ENCODE assay signal across 8 cellular contexts in the genomic region with DNA sequence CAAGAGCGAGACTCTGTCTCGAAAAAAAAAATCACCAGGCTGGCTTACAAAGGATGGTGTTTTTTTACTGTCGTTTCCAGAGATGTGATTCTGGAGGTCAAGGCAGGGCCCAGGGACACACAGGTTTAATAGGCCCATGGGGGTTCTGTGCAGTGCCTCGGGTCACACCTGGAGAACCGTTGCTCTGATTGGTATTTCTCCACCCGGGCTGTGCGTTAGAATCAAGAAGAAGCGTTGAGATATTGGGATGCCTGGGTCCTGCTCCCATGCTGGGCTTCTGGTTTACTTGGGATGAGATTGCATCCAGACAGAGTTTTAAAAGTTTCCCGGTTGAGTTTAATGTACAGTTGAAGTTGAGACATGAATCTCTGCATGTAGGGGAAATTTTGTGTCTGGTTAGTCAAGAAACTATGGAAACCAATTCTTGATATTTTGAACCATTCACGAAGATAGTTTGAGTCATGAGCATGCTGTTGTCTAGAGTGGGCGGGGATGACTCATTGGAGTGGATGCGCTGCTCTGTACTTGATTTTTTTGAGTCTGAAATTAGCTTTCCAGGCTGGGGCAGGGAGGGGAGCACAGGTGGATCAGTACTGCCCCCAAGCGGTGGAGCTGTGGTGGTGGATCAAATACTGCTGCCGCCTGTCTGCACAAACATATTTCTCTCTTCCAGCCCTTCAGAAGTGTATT. TPM values are rescaled to one million over a fixed set of nuclear protein-coding genes. Genes with fewer than 3 reads are reported as not detected.
DNase-seq lines count a peak whose midpoint lies in the region; ATAC-seq and TF ChIP-seq lines count a peak whose summit lies in the region.

No MANE protein-coding gene starts in this region.

- H3K9ac ChIP-seq in KMS-11: no peak overlapping the region

- intact Hi-C loops in activated naive CD4-positive, alpha-beta T cell treated with anti-CD3 and anti-CD28 coated beads for 36 hours (cut with micrococcal nuclease): loop anchor here (1.0 to 5.0 kb wide), 12 partner anchors 99 to 752 kb away; a partner anchor contains a TSS
- intact Hi-C loops in head of caudate nucleus (cut with DNase I) (loop anchor here (2.0 kb wide), 1 partner anchor 105 kb away; no protein-coding TSS in a partner anchor), psoas muscle (cut with DNase I) (loop anchor here (1.0 to 10.0 kb wide), 5 partner anchors 105 to 749 kb away; a partner anchor contains a TSS), uterus (cut with DNase I; ENCODE audit: low total_unique reads) (loop anchor here (10.0 kb wide), 1 partner anchor 429 kb away; a partner anchor contains a TSS)

- H3K4me1 ChIP-seq in KMS-11 (ENCODE audit: low read depth, poor library complexity, severe bottlenecking) (peaks cover 22% of the 10 kb centered on the region), SJCRH30 (peaks cover 15% of the 10 kb centered on the region), psoas muscle (peaks cover 7% of the 10 kb centered on the region), uterus (peaks cover 0 to 6% of the 10 kb centered on the region in 2 donors)

- CTCF ChIA-PET in activated naive CD4-positive, alpha-beta T cell treated with anti-CD3 and anti-CD28 coated beads for 36 hours (lab: Charles Lee): interaction anchor here (0.6 to 9.9 kb wide), 30 partner anchors 10 to 751 kb away, joined by 3 to 152 read pairs (median 4); a partner anchor contains a TSS

- H3K4me3 ChIP-seq in KMS-11 (IDR thresholded peaks at IDR 0.05; ENCODE audit: insufficient read depth, low read depth, low read length) (no peak overlapping the region), SJCRH30 (no peak overlapping the region), psoas muscle (no peak overlapping the region), uterus (no peak overlapping the region)

- H3K4me3 Mint-ChIP-seq in activated naive CD4-positive, alpha-beta T cell treated with anti-CD3 and anti-CD28 coated beads for 36 hours: no peak overlapping the region

- H3K4me2 ChIP-seq in KMS-11: peak overlapping the region; percentile 13; the same call in 1 of the 2 replicates

- H3K9me3 Mint-ChIP-seq in activated naive CD4-positive, alpha-beta T cell treated with anti-CD3 and anti-CD28 coated beads for 36 hours: no peaks in the 10 kb centered on the region

- WGBS in psoas muscle, 3 donors: 55 to 59% (median 57%) methylated on average over 14 of the region's 14 CpGs

- DNase-seq in ELR (ENCODE audit: low read depth) (peak; percentile 96), SJCRH30 (peak; percentile 86 to 93), head of caudate nucleus (peak; percentile 74 to 95 (median 88)), psoas muscle (peak; percentile 72 to 84), uterus (peak; percentile 88 to 94)
- peak; percentile 96 for DNase-seq in activated naive CD4-positive, alpha-beta T cell treated with anti-CD3 and anti-CD28 coated beads for 36 hours

- peaks cover 6% of the 10 kb centered on the region for H3K27me3 Mint-ChIP-seq in activated naive CD4-positive, alpha-beta T cell treated with anti-CD3 and anti-CD28 coated beads for 36 hours (ENCODE audit: low read depth)

- no peaks in the 10 kb centered on the region for H4K20me1 ChIP-seq in KMS-11 (ENCODE audit: insufficient read depth)

- no peaks in the 10 kb centered on the region for H3K36me3 Mint-ChIP-seq in activated naive CD4-positive, alpha-beta T cell treated with anti-CD3 and anti-CD28 coated beads for 36 hours (ENCODE audit: low read depth)

- H3K4me1 Mint-ChIP-seq in activated naive CD4-positive, alpha-beta T cell treated with anti-CD3 and anti-CD28 coated beads for 36 hours (ENCODE audit: low read depth): peaks cover 19% of the 10 kb centered on the region

- no peaks in the 10 kb centered on the region for H3K79me2 ChIP-seq in KMS-11 (ENCODE audit: insufficient read depth, low read depth)

- H3K27ac Mint-ChIP-seq in activated naive CD4-positive, alpha-beta T cell treated with anti-CD3 and anti-CD28 coated beads for 36 hours: peak overlapping the region; percentile 6

- ATAC-seq in GM21737 (IDR thresholded peaks at IDR 0.05; ENCODE audit: unreplicated experiment) (peak; percentile 69), psoas muscle (peak; percentile 72 to 79 (median 76))

- H3K9me3 ChIP-seq in SJCRH30 (replicated peaks) (no peaks in the 10 kb centered on the region), psoas muscle (no peaks in the 10 kb centered on the region), uterus (no peaks in the 10 kb centered on the region)

- no peak for TF ChIP-seq POLR2A in uterus (IDR thresholded peaks at IDR 0.05)

- H3K27me3 ChIP-seq in KMS-11 (ENCODE audit: insufficient read depth, low read depth): no peaks in the 10 kb centered on the region
- no peaks in the 10 kb centered on the region for H3K27me3 ChIP-seq in SJCRH30
- H3K27me3 ChIP-seq in psoas muscle (ENCODE audit: insufficient read depth in 3 of 3, low read length in 2 of 3): no peaks in the 10 kb centered on the region
- H3K27me3 ChIP-seq in uterus: no peaks in the 10 kb centered on the region

- H2AFZ ChIP-seq in KMS-11 (ENCODE audit: low read depth): no peak overlapping the region

- peak; percentile 89 for TF ChIP-seq CTCF in KMS-11 (conservative IDR thresholded peaks at IDR 0.05; ENCODE audit: low read depth, low read length)
- peak; percentile 87 for TF ChIP-seq CTCF in psoas muscle (IDR thresholded peaks at IDR 0.05)
- TF ChIP-seq CTCF in uterus (IDR thresholded peaks at IDR 0.05): peak; percentile 89 to 94 (median 92)

- H3K27ac ChIP-seq in KMS-11 (no peak overlapping the region), SJCRH30 (peak overlapping the region; percentile 48; the same call in 1 of the 2 replicates), psoas muscle (peak overlapping the region; percentile 58), uterus (peak overlapping the region; percentile 80 to 89)

- H3K36me3 ChIP-seq in KMS-11 (ENCODE audit: insufficient read depth) (no peaks in the 10 kb centered on the region), SJCRH30 (no peaks in the 10 kb centered on the region), psoas muscle (ENCODE audit: insufficient read depth in 1 of 2, low read depth in 1 of 2) (peaks cover 0 to 3% of the 10 kb centered on the region in 2 donors), uterus (no peaks in the 10 kb centered on the region)

RNA-seq across cellular contexts. Expression of a gene that starts 50.1 kb away (rescaled TPM):
- 0.12 and 0.38 TPM in 2 replicates for total RNA-seq in SJCRH30 (2014; rRNA removed; shearing (Covaris generic))
- under 1 TPM; 0.38 to 0.42 TPM for total RNA-seq in activated naive CD4-positive, alpha-beta T cell treated with anti-CD3 and anti-CD28 coated beads for 36 hours
- 10 to 100 TPM in 2 of 4 donors, 1 to 10 TPM in 2; 1.7 to 17.5 (median 11.4) TPM for total RNA-seq in psoas muscle
- 1 to 10 TPM; 1.3 to 3.2 (median 2.1) TPM for polyA plus RNA-seq in psoas muscle
- 100 to 1,000 TPM in 2 of 4 donors, 10 to 100 TPM in 2; 20.3 to 166 (median 78.8) TPM for total RNA-seq in uterus
